In the genomic region with DNA sequence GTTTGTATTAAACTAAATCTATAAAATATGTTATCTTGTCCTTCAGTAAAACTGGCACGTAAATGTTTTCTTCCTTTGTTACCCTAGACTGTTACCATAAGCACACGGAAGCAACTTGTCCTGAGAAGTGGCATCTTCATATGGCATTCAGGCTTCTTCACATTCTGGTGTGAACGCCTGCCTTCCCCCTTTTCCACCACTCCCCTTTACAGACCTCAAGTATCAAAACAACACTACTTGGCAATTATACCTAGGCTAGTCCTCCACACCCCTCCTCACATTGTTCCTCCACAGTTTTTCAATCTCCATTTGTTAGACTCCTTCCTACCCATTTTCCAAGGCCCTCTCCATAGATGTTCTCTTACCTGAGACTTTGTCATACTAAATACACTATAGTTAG, we compare ENCODE assay signal across 8 cellular contexts. TPM values are rescaled to one million over a fixed set of nuclear protein-coding genes. Genes with fewer than 3 reads are reported as not detected.
DNase-seq lines count a peak whose midpoint lies in the region; ATAC-seq and TF ChIP-seq lines count a peak whose summit lies in the region.

No MANE protein-coding gene starts in this region.

- in situ Hi-C loops in ACHN (cut with HindIII; ENCODE audit: low pct_ligation_motif_present, low pct_unique_long_range_greater_than_20kb, low sequenced_read_pairs) = no loop called here

- peaks cover 43 to 66% (median 53%) of the 10 kb centered on the region in 3 donors for H3K4me1 Mint-ChIP-seq in naive B cell

- peak overlapping the region; percentile 4 to 100 (median 99); a peak in 21 of 22 replicates for H3K27ac ChIP-seq in BLaER1 treated with 17β-estradiol and CSF1 and Interleukin-3, amounts not matched to agents 10 nM and 100 nM
- H3K27ac ChIP-seq in KMS-11 = peak overlapping the region; percentile 82; the same call in 1 of the 2 replicates

- peaks cover 32 to 57% (median 50%) of the 10 kb centered on the region in 10 experiments for H3K4me1 ChIP-seq in BLaER1 treated with 17β-estradiol and CSF1 and Interleukin-3, amounts not matched to agents 10 nM and 100 nM
- peaks cover 54% of the 10 kb centered on the region for H3K4me1 ChIP-seq in KMS-11 (ENCODE audit: low read depth, poor library complexity, severe bottlenecking)

- H3K4me3 Mint-ChIP-seq in naive B cell = peak overlapping the region; percentile 80 to 99 (median 97)

- H3K9me3 Mint-ChIP-seq in naive B cell = peaks cover 0 to 3% (median 0%) of the 10 kb centered on the region in 7 donors

- ATAC-seq in naive B cell (ENCODE audit: low read depth in 2 of 2) (no peak), GM19328 (IDR thresholded peaks at IDR 0.05; ENCODE audit: unreplicated experiment) (no peak), HG02763 (IDR thresholded peaks at IDR 0.05; ENCODE audit: unreplicated experiment) (no peak)

- H3K4me2 ChIP-seq in BLaER1 treated with 17β-estradiol and CSF1 and Interleukin-3, amounts not matched to agents 10 nM and 100 nM = peak overlapping the region; percentile 82 to 97 (median 93)
- H3K4me2 ChIP-seq in KMS-11 = peak overlapping the region; percentile 87

- H3K27me3 ChIP-seq in BLaER1 treated with 17β-estradiol and CSF1 and Interleukin-3, amounts not matched to agents 10 nM and 100 nM = no peaks in the 10 kb centered on the region
- H3K27me3 ChIP-seq in KMS-11 (ENCODE audit: insufficient read depth, low read depth) = no peaks in the 10 kb centered on the region

- no peaks in the 10 kb centered on the region for H3K36me3 Mint-ChIP-seq in naive B cell

- DNase-seq in cardiac fibroblast (ENCODE audit: low read depth in 2 of 2) = peak in 1 of 2 donors; percentile 23
- no peak for DNase-seq in naive B cell
- DNase-seq in NCI-H1694 (lab: John Stamatoyannopoulos, UW) = no peak
- DNase-seq in ACHN = no peak

- H3K9ac ChIP-seq in BLaER1 treated with 17β-estradiol and CSF1 and Interleukin-3, amounts not matched to agents 10 nM and 100 nM = peak overlapping the region; percentile 95 to 100 (median 99)
- peak overlapping the region; percentile 87; the same call in 1 of the 2 replicates for H3K9ac ChIP-seq in KMS-11

- peak overlapping the region; percentile 84 to 99 (median 95) for H3K4me3 ChIP-seq in BLaER1 treated with 17β-estradiol and CSF1 and Interleukin-3, amounts not matched to agents 10 nM and 100 nM
- no peak overlapping the region for H3K4me3 ChIP-seq in KMS-11 (IDR thresholded peaks at IDR 0.05; ENCODE audit: insufficient read depth, low read depth, low read length)
- peak overlapping the region; percentile 83 to 93 for H3K4me3 ChIP-seq in cardiac fibroblast (replicated peaks in 1 of 2; ENCODE audit: low read depth in 2 of 2, low read length in 2 of 2)

- H3K27me3 Mint-ChIP-seq in naive B cell = no peaks in the 10 kb centered on the region

- H3K27ac Mint-ChIP-seq in naive B cell = peak overlapping the region; percentile 26 to 98 (median 94)

- peaks cover 39 to 71% (median 65%) of the 10 kb centered on the region in 11 experiments; a peak in 21 of 22 replicates for H4K20me1 ChIP-seq in BLaER1 treated with 17β-estradiol and CSF1 and Interleukin-3, amounts not matched to agents 10 nM and 100 nM
- peaks cover 50% of the 10 kb centered on the region for H4K20me1 ChIP-seq in KMS-11 (ENCODE audit: insufficient read depth)

- H3K79me2 ChIP-seq in KMS-11 (ENCODE audit: insufficient read depth, low read depth) = peaks cover 72% of the 10 kb centered on the region

- no peak overlapping the region for H2AFZ ChIP-seq in KMS-11 (ENCODE audit: low read depth)

- H3K36me3 ChIP-seq in BLaER1 treated with 17β-estradiol and CSF1 and Interleukin-3, amounts not matched to agents 10 nM and 100 nM = peaks cover 0 to 44% (median 25%) of the 10 kb centered on the region in 11 experiments; a peak in 12 of 22 replicates
- no peaks in the 10 kb centered on the region for H3K36me3 ChIP-seq in KMS-11 (ENCODE audit: insufficient read depth)

- peaks cover 0 to 13% (median 0%) of the 10 kb centered on the region in 11 experiments; a peak in 6 of 22 replicates for H3K9me3 ChIP-seq in BLaER1 treated with 17β-estradiol and CSF1 and Interleukin-3, amounts not matched to agents 10 nM and 100 nM (replicated peaks in 1 of 11)

- no peak for TF ChIP-seq CTCF in KMS-11 (conservative IDR thresholded peaks at IDR 0.05; ENCODE audit: low read depth, low read length)
- no peak for TF ChIP-seq CTCF in cardiac fibroblast (IDR thresholded peaks at IDR 0.05; ENCODE audit: low read depth, low read length)

RNA-seq across cellular contexts. Expression of a gene that starts 2.9 kb away (rescaled TPM):
- 10 to 100 TPM in 2 of 6 donors, 1 to 10 TPM in 4; 6.6 to 13.4 (median 8.7) TPM for polyA plus RNA-seq in naive B cell (ENCODE audit: low read depth in 6 of 6)
